1 cellular context compared by ENCODE assay signal in the genomic region with DNA sequence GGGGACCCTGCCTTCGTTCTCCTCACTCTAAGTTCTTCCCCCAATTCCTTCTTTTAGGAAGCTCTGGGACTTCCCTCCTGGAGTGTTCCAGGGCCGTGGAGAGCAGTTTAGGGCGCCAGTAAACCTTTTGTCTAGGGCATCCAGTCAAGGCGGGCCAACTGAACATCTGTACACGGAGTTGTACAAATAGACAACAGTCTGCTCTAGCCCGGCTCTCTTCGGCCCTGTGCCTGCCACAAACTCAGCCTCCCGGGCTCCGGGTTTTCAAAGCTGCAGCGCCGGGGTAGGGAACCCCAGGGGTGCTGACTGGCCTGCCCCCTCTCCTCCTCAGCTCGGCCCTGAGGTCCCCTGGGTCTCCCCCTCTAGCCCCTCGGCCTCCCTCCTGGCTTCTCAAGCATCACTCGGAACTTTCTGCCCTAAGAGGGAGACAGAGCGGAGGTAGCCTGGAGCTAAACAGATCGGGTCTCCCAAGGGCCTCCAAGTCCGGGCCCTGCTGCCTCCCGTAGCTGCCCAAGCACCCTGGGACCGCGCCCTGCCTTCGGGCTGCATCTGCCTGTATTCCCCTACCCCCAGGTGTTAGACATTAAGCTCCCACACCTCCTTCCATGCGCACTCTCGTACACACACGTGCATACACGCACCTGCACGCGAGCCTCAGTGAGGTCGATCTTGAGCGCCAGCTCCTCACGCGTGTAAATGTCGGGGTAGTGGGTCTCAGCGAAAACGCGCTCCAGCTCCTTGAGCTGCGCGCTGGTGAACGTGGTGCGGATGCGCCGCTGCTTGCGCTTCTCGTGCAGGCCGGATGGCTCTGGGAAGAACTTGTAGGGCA.
TF ChIP-seq lines count a peak whose summit lies in the region.

No MANE protein-coding gene starts in this region.

TF ChIP-seq in endothelial cell of umbilical vein, 7 proteins besides CTCF, POLR2A, EP300 and RAD21:
- TF ChIP-seq POLR2AphosphoS5 (IDR thresholded peaks at IDR 0.05; ENCODE audit: insufficient read depth, low read depth, low read length): no peak
- TF ChIP-seq, protein P1, sequence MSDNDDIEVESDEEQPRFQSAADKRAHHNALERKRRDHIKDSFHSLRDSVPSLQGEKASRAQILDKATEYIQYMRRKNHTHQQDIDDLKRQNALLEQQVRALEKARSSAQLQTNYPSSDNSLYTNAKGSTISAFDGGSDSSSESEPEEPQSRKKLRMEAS (IDR thresholded peaks at IDR 0.05; ENCODE audit: insufficient read depth, insufficient read length): no peak
- TF ChIP-seq EZH2 (IDR thresholded peaks at IDR 0.05; ENCODE audit: borderline replicate concordance, low read depth, low read length, severe bottlenecking): peak; percentile 97
- TF ChIP-seq MYC (IDR thresholded peaks at IDR 0.05; ENCODE audit: low read depth, low read length): no peak
- TF ChIP-seq GATA2 (IDR thresholded peaks at IDR 0.05; ENCODE audit: insufficient read depth, insufficient read length, low read depth, low read length): no peak
